In the genomic region with DNA sequence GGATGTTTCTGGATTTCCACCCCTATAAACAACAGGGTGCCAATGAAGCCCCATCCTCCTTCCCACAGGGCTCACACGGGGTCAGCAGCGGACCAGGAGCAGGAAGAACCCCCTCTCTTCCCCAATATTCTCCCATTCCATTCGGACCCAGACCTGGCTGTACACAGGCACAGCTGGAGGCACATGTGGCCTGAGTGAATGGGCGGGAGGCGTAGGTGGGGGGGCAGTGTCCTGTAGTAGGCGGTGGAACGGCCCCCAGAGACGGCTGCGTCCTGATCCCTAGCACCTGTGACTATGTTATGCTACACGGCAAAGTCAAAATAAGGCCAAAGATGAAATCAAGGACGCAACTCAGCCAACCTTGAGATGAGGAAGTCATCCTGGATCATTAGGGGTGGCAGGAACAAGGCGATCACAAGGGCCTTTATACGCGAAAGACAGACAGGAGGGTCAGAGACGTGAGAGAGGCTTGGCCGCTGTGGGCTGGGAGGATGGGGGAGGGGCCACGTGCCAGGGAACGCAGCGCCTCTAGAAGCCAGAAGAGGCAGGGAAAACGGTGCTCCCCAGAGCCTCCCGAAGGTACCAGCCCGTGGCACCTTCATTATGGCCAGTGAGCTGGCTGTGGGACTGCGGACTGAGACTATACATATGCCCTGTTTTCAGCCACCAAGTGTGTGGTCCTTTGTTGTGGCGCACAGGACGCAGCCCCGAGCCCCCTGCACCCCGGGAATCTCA, we compare ENCODE assay signal across 22 cellular contexts.
"Had no signal": no experiment of that assay in that cellular context is flagged by ENCODE, and none has a peak within 500 bp of the region (broad histone marks: within the 10 kb centered on the region; RNA-seq: fewer than 3 reads in every experiment).

No MANE protein-coding gene starts in this region.

- H3K27me3 ChIP-seq: cardiac muscle cell, vagina had no signal

- H3K36me3 ChIP-seq: cardiac muscle cell, neutrophil, transverse colon, vagina had no signal

- H3K27ac ChIP-seq: cardiac muscle cell, coronary artery, neutrophil, skin epidermis, transverse colon, vagina had no signal

- H3K4me1 ChIP-seq: transverse colon, vagina had no signal

- H3K4me3 ChIP-seq: cardiac muscle cell, coronary artery, esophagus squamous epithelium, skin epidermis, transverse colon, vagina had no signal

- ATAC-seq: left colon had no signal

- H3K9me3 ChIP-seq: esophagus squamous epithelium, neutrophil, transverse colon, vagina had no signal

- DNase-seq: activated CD4-positive, alpha-beta T cell treated with anti-CD3 and anti-CD28 coated beads for 1 hour; activated CD4-positive, alpha-beta T cell treated with anti-CD3 and anti-CD28 coated beads, Interleukin-2, amount 50 U/mL, for 4 hours; activated naive CD4-positive, alpha-beta T cell treated with anti-CD3 and anti-CD28 coated beads for 36 hours; activated T-cell treated with anti-CD3 and anti-CD28 coated beads, Interleukin-2, amount 50 U/mL, for 1 hour; effector CD4-positive, alpha-beta T cell; esophagus squamous epithelium; immature natural killer cell; left colon; mammary epithelial cell; naive B cell; stimulated activated CD4-positive, alpha-beta T cell treated with anti-CD3 and anti-CD28 coated beads, Interleukin-4, amount 100 ng/mL, for 4 hours; stimulated activated CD8-positive, alpha-beta memory T cell treated with anti-CD3 and anti-CD28 coated beads, Interleukin-4, amount 100 ng/mL, for 48 hours; stimulated activated naive CD4-positive, alpha-beta T cell treated with Interleukin-2 at 50 U/mL for 16 hours; substantia nigra; T-helper 1 cell; T1000; transverse colon had no signal
